ENCODE assay signal across 17 cellular contexts in the genomic region with DNA sequence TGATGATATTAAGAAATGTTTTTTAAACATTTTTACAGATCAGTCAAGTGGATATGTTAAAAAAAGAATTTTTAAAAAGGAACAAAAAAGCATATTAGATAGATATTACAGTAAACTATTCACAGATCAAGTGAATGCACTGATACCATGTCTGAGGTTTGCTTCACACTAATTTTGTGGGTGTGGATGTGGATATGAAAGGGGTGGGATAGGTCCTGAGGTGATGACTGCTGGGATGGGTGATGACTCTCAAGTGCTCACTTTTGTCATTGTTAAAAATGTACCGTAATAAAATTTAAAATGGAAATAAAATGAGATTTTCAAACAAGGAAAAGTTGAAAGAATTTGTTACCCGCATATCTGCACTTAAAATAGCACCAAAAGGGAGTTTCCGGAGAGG. TPM values are rescaled to one million over a fixed set of nuclear protein-coding genes. Genes with fewer than 3 reads are reported as not detected.
DNase-seq lines count a peak whose midpoint lies in the region; ATAC-seq, FAIRE-seq and TF ChIP-seq lines count a peak whose summit lies in the region.
"Had no signal": no experiment of that assay in that cellular context is flagged by ENCODE, and none has a peak within 500 bp of the region (broad histone marks: within the 10 kb centered on the region; RNA-seq: fewer than 3 reads in every experiment).

No MANE protein-coding gene starts in this region.

- no peaks in the 10 kb centered on the region for H3K9me3 ChIP-seq in IMR-90 (ENCODE audit: control insufficient read depth, insufficient read depth, low read length)
- H3K9me3 ChIP-seq in endothelial cell of umbilical vein (replicated peaks; ENCODE audit: control insufficient read depth, insufficient read depth, low read length), result no peaks in the 10 kb centered on the region
- H3K9me3 ChIP-seq in smooth muscle cell (replicated peaks; ENCODE audit: low read depth), result no peaks in the 10 kb centered on the region
- no peaks in the 10 kb centered on the region for H3K9me3 ChIP-seq in OCI-LY7 (ENCODE audit: low read length)
- H3K9me3 ChIP-seq: BE2C had no signal

- H3K4me3 ChIP-seq in IMR-90 (ENCODE audit: insufficient read depth, low read depth, low read length) (no peak overlapping the region), endothelial cell of umbilical vein (replicated peaks in 1 of 3; ENCODE audit: insufficient read depth in 1 of 3, low read depth in 1 of 3, low read length in 3 of 3) (no peak overlapping the region), smooth muscle cell (no peak overlapping the region), OCI-LY7 (ENCODE audit: low read depth, low read length, poor library complexity, severe bottlenecking) (no peak overlapping the region)
- H3K4me3 ChIP-seq: K562 had no signal

- no peaks in the 10 kb centered on the region for H3K79me1 ChIP-seq in IMR-90 (ENCODE audit: low read depth in 1 of 2, low read length in 2 of 2)

- no peaks in the 10 kb centered on the region for H3F3A ChIP-seq in smooth muscle cell (ENCODE audit: low read depth)

- no peak overlapping the region for H3K56ac ChIP-seq in IMR-90 (ENCODE audit: extremely low read depth, insufficient read depth, low read length)

- no peak overlapping the region for H2AK9ac ChIP-seq in IMR-90 (replicated peaks; ENCODE audit: low read depth, low read length, poor library complexity)

- dilution Hi-C loops in IMR-90 (cut with HindIII; ENCODE audit: low sequenced_read_pairs, unreplicated experiment), result no loop called here
- dilution Hi-C loops in endothelial cell of umbilical vein (cut with MboI; ENCODE audit: extremely low pct_ligation_motif_present, low sequenced_read_pairs), result no loop called here

- CTCF ChIA-PET in IMR-90 (lab: Yijun Ruan, JAX) (no interaction called here), endothelial cell of umbilical vein (lab: Charles Lee) (interaction anchor here (0.9 to 1.4 kb wide), 3 partner anchors 10 to 213 kb away, joined by 3 to 10 read pairs (median 4); no protein-coding TSS in a partner anchor), OCI-LY7 (lab: Charles Lee; ENCODE audit: unreplicated experiment) (no interaction called here)

- H2BK15ac ChIP-seq in IMR-90 (ENCODE audit: low read depth, low read length), result no peak overlapping the region; the same call in 2 of the 3 replicates

- H3K27me3 ChIP-seq in IMR-90 (ENCODE audit: control insufficient read depth, insufficient read depth, low read length) (no peaks in the 10 kb centered on the region), endothelial cell of umbilical vein (ENCODE audit: control insufficient read depth in 2 of 2, insufficient read depth in 2 of 2, low read length in 2 of 2) (no peaks in the 10 kb centered on the region), smooth muscle cell (ENCODE audit: low read depth) (no peaks in the 10 kb centered on the region)
- H3K27me3 ChIP-seq: BE2C had no signal

- no peak overlapping the region for H4K5ac ChIP-seq in IMR-90 (ENCODE audit: low read depth, low read length)

- no peak overlapping the region for H3K14ac ChIP-seq in IMR-90 (replicated peaks; ENCODE audit: low read depth, low read length)

- no peak overlapping the region for H3K18ac ChIP-seq in IMR-90 (ENCODE audit: low read depth, low read length)

- H2AFZ ChIP-seq in IMR-90 (replicated peaks; ENCODE audit: low read length, poor library complexity), result no peak overlapping the region
- no peak overlapping the region for H2AFZ ChIP-seq in endothelial cell of umbilical vein (ENCODE audit: low read depth, low read length)
- no peak overlapping the region for H2AFZ ChIP-seq in smooth muscle cell (ENCODE audit: low read depth)
- no peak overlapping the region for H2AFZ ChIP-seq in OCI-LY7 (ENCODE audit: low read length)

- in situ Hi-C loops in IMR-90 (cut with MboI; ENCODE audit: low sequenced_read_pairs), result no loop called here

- TF ChIP-seq CTCF in IMR-90 (conservative IDR thresholded peaks at IDR 0.05; ENCODE audit: low read depth, low read length) (no peak), endothelial cell of umbilical vein (IDR thresholded peaks at IDR 0.05; ENCODE audit: extremely low read depth in 1 of 2, insufficient read depth in 1 of 2, low read depth in 1 of 2, low read length in 2 of 2) (no peak), smooth muscle cell (IDR thresholded peaks at IDR 0.05; ENCODE audit: borderline replicate concordance, insufficient read depth, poor library complexity, severe bottlenecking) (no peak), OCI-LY7 (conservative IDR thresholded peaks at IDR 0.05; ENCODE audit: low read length) (no peak)

- BruUV-seq in IMR-90 (replicated peaks; lab: Mats Ljungman, UMichigan), result no TSS peak
- TSS peak; percentile 53 for BruUV-seq in endothelial cell of umbilical vein (replicated peaks; lab: Mats Ljungman, UMichigan)
- no TSS peak for BruUV-seq in OCI-LY7 (replicated peaks; lab: Mats Ljungman, UMichigan)

- no peak overlapping the region for H3K27ac ChIP-seq in IMR-90 (ENCODE audit: insufficient read depth, low read length)
- H3K27ac ChIP-seq in endothelial cell of umbilical vein (ENCODE audit: insufficient read depth, low read depth, low read length), result peak overlapping the region; percentile 86
- H3K27ac ChIP-seq in smooth muscle cell (ENCODE audit: low read depth), result peak overlapping the region; percentile 29
- no peak overlapping the region for H3K27ac ChIP-seq in OCI-LY7 (ENCODE audit: low read depth, low read length, poor library complexity, severe bottlenecking)

- H4K20me1 ChIP-seq in IMR-90 (ENCODE audit: insufficient read depth, low read length) (no peaks in the 10 kb centered on the region), endothelial cell of umbilical vein (replicated peaks; ENCODE audit: control insufficient read depth, extremely low read depth, insufficient read depth, low read length) (no peaks in the 10 kb centered on the region), smooth muscle cell (ENCODE audit: low read depth) (no peaks in the 10 kb centered on the region), OCI-LY7 (ENCODE audit: insufficient read depth, low read length) (no peaks in the 10 kb centered on the region)

- H3K4me2 ChIP-seq in IMR-90 (ENCODE audit: low read depth, low read length) (no peak overlapping the region), endothelial cell of umbilical vein (ENCODE audit: insufficient read depth, low read length) (peak overlapping the region; percentile 77), smooth muscle cell (no peak overlapping the region), OCI-LY7 (ENCODE audit: low read length) (no peak overlapping the region)

- no peaks in the 10 kb centered on the region for H3K79me2 ChIP-seq in endothelial cell of umbilical vein (ENCODE audit: control insufficient read depth, insufficient read depth, low read length)
- no peaks in the 10 kb centered on the region for H3K79me2 ChIP-seq in smooth muscle cell (ENCODE audit: low read depth)
- H3K79me2 ChIP-seq in OCI-LY7 (ENCODE audit: insufficient read depth, low read depth, low read length), result no peaks in the 10 kb centered on the region

- no peak overlapping the region for H2BK5ac ChIP-seq in IMR-90 (ENCODE audit: low read depth, low read length, poor library complexity, severe bottlenecking)

- no CpG with 5 or more reads among the region's 3 CpGs for WGBS in IMR-90 (ENCODE audit: extremely low coverage in 2 of 2, insufficient read length in 1 of 2), 2 experiments
- WGBS in smooth muscle cell (ENCODE audit: low lambda C conversion rate), result 89% methylated on average over 3 of the region's 3 CpGs

- H3K4ac ChIP-seq in IMR-90 (ENCODE audit: low read depth, low read length), result no peak overlapping the region

- no peak for FAIRE-seq in endothelial cell of umbilical vein (lab: Jason Lieb, UNC)
- FAIRE-seq: D721Med, GM19239, K562 had no signal

- POLR2A ChIA-PET in IMR-90 (lab: Charles Lee; ENCODE audit: unreplicated experiment) (no interaction called here), endothelial cell of umbilical vein (lab: Charles Lee) (no interaction called here), OCI-LY7 (lab: Charles Lee) (no interaction called here)

- no peak for ATAC-seq in IMR-90 (ENCODE audit: low read depth)
- peak; percentile 36; the same call in 1 of the 3 replicates for ATAC-seq in SK-N-SH treated with all-trans-retinoic acid at 6 μM for 48 hours
- no peak for ATAC-seq in Right ventricle myocardium inferior
- no peak for ATAC-seq in HG03342 (IDR thresholded peaks at IDR 0.05; ENCODE audit: unreplicated experiment)
- ATAC-seq: K562, Panc1 had no signal

- no peak overlapping the region for H3K9ac ChIP-seq in IMR-90 (ENCODE audit: low read depth, low read length)
- H3K9ac ChIP-seq in endothelial cell of umbilical vein (replicated peaks; ENCODE audit: extremely low read depth, insufficient read depth, low read length), result peak overlapping the region; percentile 46
- no peak overlapping the region for H3K9ac ChIP-seq in smooth muscle cell (ENCODE audit: low read depth)

- no peak overlapping the region for H4K8ac ChIP-seq in IMR-90 (ENCODE audit: low read depth in 2 of 2, low read length in 2 of 2)

- H2AK5ac ChIP-seq in IMR-90 (ENCODE audit: low read depth, low read length), result no peak overlapping the region

- H3K36me3 ChIP-seq in IMR-90 (ENCODE audit: control insufficient read depth, insufficient read depth, low read length) (no peaks in the 10 kb centered on the region), endothelial cell of umbilical vein (ENCODE audit: control insufficient read depth in 2 of 2, extremely low read depth in 1 of 2, insufficient read depth in 2 of 2, low read length in 2 of 2) (no peaks in the 10 kb centered on the region), smooth muscle cell (ENCODE audit: low read depth) (no peaks in the 10 kb centered on the region), OCI-LY7 (ENCODE audit: insufficient read depth, low read length) (no peaks in the 10 kb centered on the region)
- H3K36me3 ChIP-seq: BE2C had no signal

- H3K23ac ChIP-seq in IMR-90 (ENCODE audit: low read depth, low read length), result no peak overlapping the region

- no peak for TF ChIP-seq POLR2A in IMR-90 (IDR thresholded peaks at IDR 0.05; ENCODE audit: low read depth, low read length)
- no peak for TF ChIP-seq POLR2A in endothelial cell of umbilical vein (IDR thresholded peaks at IDR 0.05; ENCODE audit: low read depth, low read length)

- no peaks in the 10 kb centered on the region; the same call in 1 of the 2 replicates for H3K9me1 ChIP-seq in IMR-90 (ENCODE audit: insufficient read depth, low read length)
- H3K9me1 ChIP-seq in endothelial cell of umbilical vein (replicated peaks; ENCODE audit: control insufficient read depth, extremely low read depth, insufficient read depth, low read length), result no peaks in the 10 kb centered on the region

- H3K4me1 ChIP-seq in IMR-90 (ENCODE audit: control insufficient read depth, insufficient read depth, low read length), result 0 out of 2 replicates have a peak, but pooled peaks cover 1% of the 10 kb centered on the region
- peaks cover 60% of the 10 kb centered on the region for H3K4me1 ChIP-seq in endothelial cell of umbilical vein (ENCODE audit: control insufficient read depth, extremely low read depth, insufficient read depth, low read length)
- no peaks in the 10 kb centered on the region for H3K4me1 ChIP-seq in smooth muscle cell (ENCODE audit: low read depth)
- H3K4me1 ChIP-seq in OCI-LY7 (ENCODE audit: insufficient read depth, low read length, poor library complexity, severe bottlenecking), result no peaks in the 10 kb centered on the region
- H3K4me1 ChIP-seq: BE2C had no signal

- TF ChIP-seq RAD21 in IMR-90 (IDR thresholded peaks at IDR 0.05; ENCODE audit: low read length), result no peak

- peak overlapping the region; percentile 53; the same call in 1 of the 2 replicates for H4K91ac ChIP-seq in IMR-90 (ENCODE audit: insufficient read depth, low read depth, low read length)

- peak overlapping the region; percentile 72 for H2BK120ac ChIP-seq in IMR-90 (ENCODE audit: low read depth, low read length)

- intact Hi-C loops in IMR-90 (cut with micrococcal nuclease), result loop anchor here (10.0 kb wide), 1 partner anchor 567 kb away; no protein-coding TSS in a partner anchor
- intact Hi-C loops in endothelial cell of umbilical vein (cut with micrococcal nuclease), result loop anchor here (1.0 to 10.0 kb wide), 5 partner anchors 48 to 555 kb away; no protein-coding TSS in a partner anchor
- intact Hi-C loops in Right ventricle myocardium inferior (cut with DNase I), result no loop called here
- intact Hi-C loops in OCI-LY7 (cut with micrococcal nuclease; ENCODE audit: unreplicated experiment), result no loop called here

- no peak overlapping the region for H2BK20ac ChIP-seq in IMR-90 (ENCODE audit: low read depth, low read length)

- DNase-seq in IMR-90 (no peak), endothelial cell of umbilical vein (ENCODE audit: low read depth, low spot score) (no peak), smooth muscle cell (lab: John Stamatoyannopoulos, UW; ENCODE audit: unreplicated experiment) (no peak), Right ventricle myocardium inferior (ENCODE audit: missing footprints) (no peak), iPS-NIHi7 (ENCODE audit: extremely low spot score) (no peak), OCI-LY7 (ENCODE audit: low spot score) (no peak)
- DNase-seq: BE2C, MM.1S, NCI-H1092, NCI-H1436, NCI-H187 treated with DMSO at 0.1 percent for 48 hours had no signal

- H3K9me2 ChIP-seq in OCI-LY7 (ENCODE audit: insufficient read depth, low read length), result no peaks in the 10 kb centered on the region

RNA-seq across cellular contexts. Expression of gene AGMO, which starts 54.1 kb away (rescaled TPM):
- not detected in 2 replicates for total RNA-seq in IMR-90 (2012; rRNA removed)
- not detected in 2 replicates for polyA plus RNA-seq in IMR-90 (2012; rRNA removed)
- not detected in 2 replicates for polyA plus RNA-seq in IMR-90 (2012; cell fraction: cytosol; rRNA removed)
- not detected in 2 replicates for polyA plus RNA-seq in IMR-90 (2012; cell fraction: nucleus; rRNA removed; ENCODE audit: low replicate concordance)
- total RNA-seq in endothelial cell of umbilical vein, result 0.40 and 1.2 TPM in 2 replicates
- 0.14 and 0.23 TPM in 2 replicates for polyA plus RNA-seq in endothelial cell of umbilical vein
- 0.14 and 0.17 TPM in 2 replicates for polyA plus RNA-seq in endothelial cell of umbilical vein (2011; cell fraction: cytosol; rRNA removed)
- polyA plus RNA-seq in endothelial cell of umbilical vein (2011; cell fraction: nucleus; rRNA removed), result 0.24 and 0.35 TPM in 2 replicates
- 1.8 and 2.8 TPM in 2 replicates for polyA plus RNA-seq in endothelial cell of umbilical vein (2012)
- polyA minus RNA-seq in endothelial cell of umbilical vein, result 0.62 and 0.85 TPM in 2 replicates
- not detected for polyA minus RNA-seq in endothelial cell of umbilical vein (2011; cell fraction: cytosol; rRNA and poly(A)+ RNA removed)
- polyA minus RNA-seq in endothelial cell of umbilical vein (2011; cell fraction: nucleus; rRNA and poly(A)+ RNA removed), result 1.9 and 4.1 TPM in 2 replicates
- total RNA-seq in smooth muscle cell, result 0.27 and 0.90 TPM in 2 replicates
- 0.18 and 0.50 TPM in 2 replicates for polyA plus RNA-seq in smooth muscle cell
- total RNA-seq in Right ventricle myocardium inferior, result 0.16 TPM
- total RNA-seq in OCI-LY7 (2014; rRNA removed; shearing (Covaris generic)), result not detected in 2 replicates
- total RNA-seq in OCI-LY7 (2022), result not detected in 2 replicates

Comparison
In these comparisons a context has a peak if more than half of its experiments do, and no peak if none do; other contexts are left out.
1. H3K27ac ChIP-seq: peak in endothelial cell of umbilical vein (single experiment) and smooth muscle cell (single experiment); none in IMR-90 (single experiment) and OCI-LY7 (single experiment).
2. intact Hi-C loops: an anchor here in IMR-90 (10.0 kb wide) and endothelial cell of umbilical vein (1.0 to 10.0 kb wide); none called in Right ventricle myocardium inferior and OCI-LY7.